In the genomic region with DNA sequence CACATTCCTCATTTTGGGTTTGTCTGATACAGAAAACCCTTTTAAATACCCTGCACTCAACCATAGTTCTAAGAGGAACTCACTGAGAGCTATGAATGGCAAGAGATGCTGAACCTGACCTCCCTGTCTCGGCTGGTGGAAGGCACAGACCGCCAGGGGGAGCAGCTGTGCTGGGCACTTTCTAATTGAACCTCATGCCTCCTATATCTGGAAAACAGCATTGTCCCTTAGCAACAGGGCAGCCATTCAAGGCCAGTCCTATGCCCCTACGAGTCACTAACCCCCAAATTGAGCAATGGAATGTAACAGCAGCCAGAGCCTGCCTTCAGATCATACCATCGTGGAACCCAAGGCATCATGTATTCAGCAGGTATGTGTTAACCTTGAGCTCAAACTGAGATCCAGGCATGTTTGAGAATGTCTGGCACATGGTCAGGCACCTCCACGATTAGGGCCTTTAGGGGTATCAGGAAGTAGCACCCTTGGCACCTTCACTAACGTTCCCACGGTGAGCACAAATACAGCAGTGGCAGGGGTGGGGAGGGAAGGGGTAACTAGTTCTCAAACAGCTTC, we compare ENCODE assay signal across 9 cellular contexts. TPM values are rescaled to one million over a fixed set of nuclear protein-coding genes. Genes with fewer than 3 reads are reported as not detected.
A peak's percentile ranks its signal among the peaks of the same experiment; 100 is the strongest.
DNase-seq lines count a peak whose midpoint lies in the region; ATAC-seq and TF ChIP-seq lines count a peak whose summit lies in the region.
"Had no signal": no experiment of that assay in that cellular context is flagged by ENCODE, and none has a peak within 500 bp of the region (broad histone marks: within the 10 kb centered on the region; RNA-seq: fewer than 3 reads in every experiment).

No MANE protein-coding gene starts in this region.

- H3K4me1 ChIP-seq in Caco-2 = 0 out of 2 replicates have a peak, but pooled peaks cover 10% of the 10 kb centered on the region
- peaks cover 2% of the 10 kb centered on the region for H3K4me1 ChIP-seq in adipocyte (ENCODE audit: control insufficient read depth, insufficient read depth, low read length)
- H3K4me1 ChIP-seq in hepatocyte (ENCODE audit: insufficient read depth) = peaks cover 3% of the 10 kb centered on the region

- no peak overlapping the region for H3K4me2 ChIP-seq in hepatocyte

- no peaks in the 10 kb centered on the region for H4K20me1 ChIP-seq in hepatocyte (ENCODE audit: insufficient read depth, poor library complexity, severe bottlenecking)

- no peaks in the 10 kb centered on the region for H3K9me3 Mint-ChIP-seq in Caco-2 (ENCODE audit: unreplicated experiment)
- H3K9me3 Mint-ChIP-seq: T-helper 1 cell treated with Interleukin-12 subunit alpha and Interleukin-12 subunit beta and Interleukin-4 antibody, amounts not matched to agents 30 μg/mL and 1 μg/mL, for 36 hours had no signal

- TF ChIP-seq CTCF in Caco-2 (IDR thresholded peaks at IDR 0.05; ENCODE audit: insufficient read depth in 1 of 2, low read depth in 1 of 2, low read length in 1 of 2, severe bottlenecking in 1 of 2, unreplicated experiment in 1 of 2) = peak; percentile 43 to 62
- TF ChIP-seq CTCF in hepatocyte (IDR thresholded peaks at IDR 0.05; ENCODE audit: poor library complexity) = peak; percentile 54

- intact Hi-C loops in Caco-2 (cut with micrococcal nuclease; ENCODE audit: unreplicated experiment) = loop anchor here (1.0 kb wide), 4 partner anchors 31 to 320 kb away; a partner anchor contains a TSS

- peaks cover 11% of the 10 kb centered on the region for H3K36me3 Mint-ChIP-seq in Caco-2 (ENCODE audit: insufficient read depth, unreplicated experiment)

- WGBS in hepatocyte (ENCODE audit: low lambda C conversion rate, missing lambda C conversion rate) = 56% methylated on average over 7 of the region's 7 CpGs

- H3K79me2 ChIP-seq in hepatocyte = peaks cover 17% of the 10 kb centered on the region

- H3K27ac Mint-ChIP-seq in Caco-2 (ENCODE audit: unreplicated experiment) = peak overlapping the region; percentile 28
- H3K27ac Mint-ChIP-seq: T-helper 1 cell treated with Interleukin-12 subunit alpha and Interleukin-12 subunit beta and Interleukin-4 antibody, amounts not matched to agents 30 μg/mL and 1 μg/mL, for 36 hours had no signal

- no peak overlapping the region for H3K9ac ChIP-seq in adipocyte (ENCODE audit: low read length)

- no peaks in the 10 kb centered on the region for H3K27me3 ChIP-seq in Caco-2 (replicated peaks; ENCODE audit: control insufficient read depth, insufficient read depth, low read length)
- H3K27me3 ChIP-seq in adipocyte (replicated peaks; ENCODE audit: control insufficient read depth, insufficient read depth, low read length) = peaks cover 19% of the 10 kb centered on the region
- H3K27me3 ChIP-seq in hepatocyte = no peaks in the 10 kb centered on the region

- POLR2A ChIA-PET in Caco-2 (lab: Charles Lee) = no interaction called here

- no TSS peak for BruUV-seq in Caco-2 (replicated peaks; lab: Mats Ljungman, UMichigan)

- H2AFZ ChIP-seq in hepatocyte = no peak overlapping the region

- H3K4me3 ChIP-seq in Caco-2 (ENCODE audit: low read depth, low read length) (no peak overlapping the region), adipocyte (ENCODE audit: low read length) (no peak overlapping the region), hepatocyte (no peak overlapping the region)

- H3K4me1 Mint-ChIP-seq in Caco-2 (ENCODE audit: low read depth, unreplicated experiment) = peaks cover 15% of the 10 kb centered on the region

- no peak overlapping the region for H3K27ac ChIP-seq in hepatocyte

- peak; percentile 62 for ATAC-seq in GM21526 (IDR thresholded peaks at IDR 0.05; ENCODE audit: low FRiP score, unreplicated experiment)

- peak; percentile 62 to 71 for DNase-seq in Caco-2
- peak; percentile 70 for DNase-seq in MV-4-11 (lab: John Stamatoyannopoulos, UW)
- peak; percentile 54 for DNase-seq in SW480 (ENCODE audit: low spot score)
- peak; percentile 62 for DNase-seq in adipocyte (ENCODE audit: low read depth)
- DNase-seq in hepatocyte (ENCODE audit: low spot score) = peak; percentile 59
- peak; percentile 69 for DNase-seq in stimulated activated CD4-positive, alpha-beta T cell treated with anti-CD3 and anti-CD28 coated beads, Interleukin-15, amount 100 ng/mL, for 24 hours
- no peak for DNase-seq in occipital lobe (lab: John Stamatoyannopoulos, UW)

- no peaks in the 10 kb centered on the region for H3K9me2 ChIP-seq in hepatocyte (replicated peaks; ENCODE audit: insufficient read depth)

- H3K36me3 ChIP-seq in Caco-2 (ENCODE audit: control insufficient read depth, insufficient read depth, low read length) = no peaks in the 10 kb centered on the region; the same call in 1 of the 2 replicates
- H3K36me3 ChIP-seq in adipocyte (ENCODE audit: control insufficient read depth, insufficient read depth, low read length, severe bottlenecking) = no peaks in the 10 kb centered on the region
- H3K36me3 ChIP-seq in hepatocyte (replicated peaks; ENCODE audit: insufficient read depth, low read depth) = no peaks in the 10 kb centered on the region

- no peak overlapping the region for H3K4me3 Mint-ChIP-seq in Caco-2 (ENCODE audit: unreplicated experiment)
- H3K4me3 Mint-ChIP-seq: T-helper 1 cell treated with Interleukin-12 subunit alpha and Interleukin-12 subunit beta and Interleukin-4 antibody, amounts not matched to agents 30 μg/mL and 1 μg/mL, for 36 hours had no signal

- H3K9me3 ChIP-seq in Caco-2 = no peaks in the 10 kb centered on the region
- H3K9me3 ChIP-seq in adipocyte (ENCODE audit: control insufficient read depth, low read length) = peaks cover 7% of the 10 kb centered on the region
- H3K9me3 ChIP-seq in hepatocyte (ENCODE audit: low read depth) = no peaks in the 10 kb centered on the region

- no peaks in the 10 kb centered on the region for H3K27me3 Mint-ChIP-seq in Caco-2 (ENCODE audit: insufficient read depth, unreplicated experiment)

- CTCF ChIA-PET in Caco-2 (lab: Charles Lee) = interaction anchor here (0.7 to 1.3 kb wide), 5 partner anchors 28 to 216 kb away, joined by 3 to 5 read pairs (median 4); a partner anchor contains a TSS

RNA-seq across cellular contexts. Expression of a gene that starts 5.1 kb away (rescaled TPM):
- total RNA-seq in Caco-2 (2022) (11.6 and 13.5 TPM in 2 replicates), hepatocyte (5.6 and 6.1 TPM in 2 replicates), occipital lobe (15.4 TPM)
- 1.0 and 1.3 TPM in 2 replicates for polyA plus RNA-seq in hepatocyte

RNA-seq across cellular contexts. Expression of a gene that starts 38.0 kb away (rescaled TPM):
- 61.0 and 70.0 TPM in 2 replicates for total RNA-seq in Caco-2 (2022)
- total RNA-seq in hepatocyte = 50.6 and 51.2 TPM in 2 replicates
- polyA plus RNA-seq in hepatocyte = 10.7 and 11.0 TPM in 2 replicates
- total RNA-seq in occipital lobe = 3.1 TPM

RNA-seq across cellular contexts. Expression of a gene that starts 55.3 kb away (rescaled TPM):
- total RNA-seq in Caco-2 (2022) (22.4 and 31.2 TPM in 2 replicates), hepatocyte (1.0 TPM in 1 of 2 replicates, not detected in the other), occipital lobe (not detected)
- 0.63 and 1.8 TPM in 2 replicates for polyA plus RNA-seq in hepatocyte

Comparison
In these comparisons a context has a peak if more than half of its experiments do, and no peak if none do; other contexts are left out.
1. RNA of a gene that starts 38.0 kb away (total RNA-seq): 61.0 to 70.0 TPM in Caco-2 and 50.6 to 51.2 TPM in hepatocyte; 3.1 TPM in occipital lobe (single experiment); every median in the first group is over 10 times any median in the second.
2. RNA of a gene that starts 55.3 kb away (total RNA-seq): 22.4 to 31.2 TPM in Caco-2; 1.0 TPM in hepatocyte and not detected in occipital lobe (single experiment); every median in the first group is over 10 times any median in the second.